1 cellular context compared by ENCODE assay signal in the genomic region with DNA sequence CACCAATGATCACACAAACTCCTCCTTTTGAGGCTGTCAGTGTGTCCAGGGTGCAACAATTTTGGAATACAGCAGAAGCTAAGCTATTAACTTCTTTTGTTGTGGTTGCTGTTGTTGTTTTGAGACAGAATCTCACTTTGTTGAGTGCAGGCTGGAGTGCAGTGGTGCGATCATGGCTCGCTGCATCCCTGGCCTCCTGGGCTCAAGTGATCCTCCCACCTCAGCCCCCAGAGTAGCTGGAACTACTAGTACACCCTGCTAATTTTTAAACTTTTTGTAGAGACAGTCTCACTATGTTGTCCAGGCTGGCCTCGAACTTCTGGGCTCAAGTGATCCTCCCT.
TF ChIP-seq lines count a peak whose summit lies in the region.

No MANE protein-coding gene starts in this region.

TF ChIP-seq in HepG2, 621 proteins besides CTCF, POLR2A, EP300 and RAD21:
- TF ChIP-seq ZNF264 (CRISPR knock-in tag; IDR thresholded peaks at IDR 0.05), result no peak
- TF ChIP-seq ZNF788 (CRISPR knock-in tag; IDR thresholded peaks at IDR 0.05; ENCODE audit: borderline replicate concordance), result peak; percentile 25; the same call in 1 of the 2 replicates
- no peak for TF ChIP-seq NCOA2 (CRISPR knock-in tag; IDR thresholded peaks at IDR 0.05)
- 0 out of 2 replicates have a peak, but pooled peaks have one; percentile 4 for TF ChIP-seq PHF21A (CRISPR knock-in tag; IDR thresholded peaks at IDR 0.05)
- TF ChIP-seq ZNF577 (CRISPR knock-in tag; IDR thresholded peaks at IDR 0.05; ENCODE audit: borderline replicate concordance, low read depth), result no peak
- TF ChIP-seq CBFB (CRISPR knock-in tag; IDR thresholded peaks at IDR 0.05), result peak; percentile 52; the same call in 1 of the 2 replicates
- TF ChIP-seq TBX3 (IDR thresholded peaks at IDR 0.05; ENCODE audit: borderline replicate concordance), result no peak
